In the genomic region with DNA sequence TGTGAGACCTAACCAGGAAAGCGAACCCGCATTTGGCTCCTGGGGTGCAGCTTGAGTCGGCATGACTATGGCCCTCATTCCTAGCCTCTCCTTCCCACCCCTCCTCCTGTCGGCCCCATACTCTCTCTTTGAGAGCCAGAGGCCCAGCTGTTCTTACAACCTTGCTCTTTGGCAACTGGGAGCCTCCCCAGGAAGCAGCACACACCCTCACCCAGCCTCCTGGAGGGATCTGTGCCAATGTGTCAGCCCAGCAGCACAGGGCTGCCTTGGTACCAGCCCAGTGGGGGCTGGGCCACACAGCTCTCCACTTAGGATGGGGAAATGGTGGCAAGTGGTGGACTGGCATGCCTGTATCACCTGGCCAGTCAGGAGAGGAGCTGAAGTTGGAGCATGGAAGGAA, we compare ENCODE assay signal across 12 cellular contexts.
A peak's percentile ranks its signal among the peaks of the same experiment; 100 is the strongest.
DNase-seq lines count a peak whose midpoint lies in the region; ATAC-seq and TF ChIP-seq lines count a peak whose summit lies in the region.
"Had no signal": no experiment of that assay in that cellular context is flagged by ENCODE, and none has a peak within 500 bp of the region (broad histone marks: within the 10 kb centered on the region; RNA-seq: fewer than 3 reads in every experiment).

No MANE protein-coding gene starts in this region.

- H3K9me3 ChIP-seq in HEK293 (ENCODE audit: control insufficient read depth, insufficient read depth, low read depth, low read length) (no peaks in the 10 kb centered on the region), right atrium auricular region (no peaks in the 10 kb centered on the region)
- H3K9me3 ChIP-seq: suprapubic skin had no signal

- ATAC-seq in stimulated activated memory B cell treated with anti-CD40 and anti-IgM and Interleukin-4, amounts not matched to agents 10 μg/mL and 1 μg/mL and 100 μg/mL, for 72 hours: no peak

- H3K27ac ChIP-seq in HEK293 (ENCODE audit: extremely low read depth, low read depth, low read length): 0 out of 2 replicates have a peak overlapping the region, but pooled peaks have one; percentile 22
- H3K27ac ChIP-seq in right atrium auricular region: peak overlapping the region; percentile 63 to 66
- H3K27ac ChIP-seq: KMS-11, suprapubic skin had no signal

- POLR2A ChIA-PET in HEK293 (lab: Yijun Ruan, JAX): interaction anchor here (0.6 to 1.0 kb wide), 3 partner anchors 14 to 105 kb away, joined by 3 read pairs; a partner anchor contains a TSS
- POLR2A ChIA-PET in MCF 10A (lab: Yijun Ruan, JAX): interaction anchor here (1.2 to 1.8 kb wide), 3 partner anchors 8 to 66 kb away, joined by 4 to 9 read pairs (median 4); no protein-coding TSS in a partner anchor

- no TSS peak for BruUV-seq in MCF 10A (replicated peaks; lab: Mats Ljungman, UMichigan)

- H3K4me1 Mint-ChIP-seq in MCF 10A (ENCODE audit: insufficient read depth, unreplicated experiment): peaks cover 24% of the 10 kb centered on the region
- peaks cover 20% of the 10 kb centered on the region for H3K4me1 Mint-ChIP-seq in stimulated activated memory B cell treated with anti-CD40 and anti-IgM and Interleukin-4, amounts not matched to agents 10 μg/mL and 1 μg/mL and 100 μg/mL, for 72 hours

- peaks cover 4% of the 10 kb centered on the region for H3K36me3 Mint-ChIP-seq in MCF 10A (ENCODE audit: insufficient read depth, unreplicated experiment)
- peaks cover 47% of the 10 kb centered on the region for H3K36me3 Mint-ChIP-seq in stimulated activated memory B cell treated with anti-CD40 and anti-IgM and Interleukin-4, amounts not matched to agents 10 μg/mL and 1 μg/mL and 100 μg/mL, for 72 hours

- no peak overlapping the region for H3K27ac Mint-ChIP-seq in MCF 10A (ENCODE audit: low read depth, unreplicated experiment)
- no peak overlapping the region for H3K27ac Mint-ChIP-seq in stimulated activated memory B cell treated with anti-CD40 and anti-IgM and Interleukin-4, amounts not matched to agents 10 μg/mL and 1 μg/mL and 100 μg/mL, for 72 hours

- no peaks in the 10 kb centered on the region for H3K27me3 Mint-ChIP-seq in MCF 10A (ENCODE audit: insufficient read depth, unreplicated experiment)
- no peaks in the 10 kb centered on the region for H3K27me3 Mint-ChIP-seq in stimulated activated memory B cell treated with anti-CD40 and anti-IgM and Interleukin-4, amounts not matched to agents 10 μg/mL and 1 μg/mL and 100 μg/mL, for 72 hours

- H3K4me1 ChIP-seq in HEK293 (ENCODE audit: control insufficient read depth, insufficient read depth, low read length) (peaks cover 15% of the 10 kb centered on the region), right atrium auricular region (peaks cover 0 to 30% of the 10 kb centered on the region in 2 donors)

- CTCF ChIA-PET in HEK293 (lab: Yijun Ruan, JAX): interaction anchor here (0.6 to 2.5 kb wide), 10 partner anchors 8 to 228 kb away, joined by 3 to 13 read pairs (median 4); no protein-coding TSS in a partner anchor
- CTCF ChIA-PET in MCF 10A (lab: Yijun Ruan, JAX): interaction anchor here (0.7 to 2.5 kb wide), 7 partner anchors 11 to 175 kb away, joined by 3 to 13 read pairs (median 6); no protein-coding TSS in a partner anchor

- no peaks in the 10 kb centered on the region for H3K9me3 Mint-ChIP-seq in MCF 10A (ENCODE audit: unreplicated experiment)
- no peaks in the 10 kb centered on the region for H3K9me3 Mint-ChIP-seq in stimulated activated memory B cell treated with anti-CD40 and anti-IgM and Interleukin-4, amounts not matched to agents 10 μg/mL and 1 μg/mL and 100 μg/mL, for 72 hours

- no peaks in the 10 kb centered on the region for H3K27me3 ChIP-seq in right atrium auricular region
- H3K27me3 ChIP-seq: suprapubic skin had no signal

- H3K36me3 ChIP-seq in HEK293 (ENCODE audit: control insufficient read depth in 2 of 2, insufficient read depth in 1 of 2, low read length in 2 of 2) (peaks cover 0 to 10% of the 10 kb centered on the region in 2 experiments; a peak in 1 of 3 replicates), right atrium auricular region (no peaks in the 10 kb centered on the region)
- H3K36me3 ChIP-seq: suprapubic skin had no signal

- H3K4me3 Mint-ChIP-seq in MCF 10A (ENCODE audit: unreplicated experiment): no peak overlapping the region
- no peak overlapping the region for H3K4me3 Mint-ChIP-seq in stimulated activated memory B cell treated with anti-CD40 and anti-IgM and Interleukin-4, amounts not matched to agents 10 μg/mL and 1 μg/mL and 100 μg/mL, for 72 hours

- TF ChIP-seq CTCF in HEK293 (tag by site-specific recombination; IDR thresholded peaks at IDR 0.05) (no peak), MCF 10A (IDR thresholded peaks at IDR 0.05; ENCODE audit: unreplicated experiment) (no peak), right atrium auricular region (IDR thresholded peaks at IDR 0.05) (no peak)

- intact Hi-C loops in MCF 10A (cut with micrococcal nuclease): no loop called here

- DNase-seq in MCF 10A (ENCODE audit: unreplicated experiment) (peak; percentile 85), right atrium auricular region (ENCODE audit: low spot score) (no peak), skeletal muscle cell (ENCODE audit: low read depth) (no peak), HK-2 (ENCODE audit: unreplicated experiment) (no peak), NOMO-1 (lab: John Stamatoyannopoulos, UW; ENCODE audit: unreplicated experiment in 2 of 2) (no peak)
- DNase-seq in stimulated activated CD8-positive, alpha-beta memory T cell treated with anti-CD3 and anti-CD28 coated beads, Interleukin-4, amount 100 ng/mL, for 48 hours: no peak
- DNase-seq: activated CD8-positive, alpha-beta memory T cell treated with anti-CD3 and anti-CD28 coated beads for 24 hours; stimulated activated CD4-positive, alpha-beta T cell treated with anti-CD3 and anti-CD28 coated beads, Interleukin-2, amount 100 ng/mL, for 24 hours had no signal

- no peak overlapping the region for H3K4me3 ChIP-seq in HEK293 (ENCODE audit: low read depth, low read length)
- H3K4me3 ChIP-seq in right atrium auricular region: peak overlapping the region; percentile 11 to 22
- H3K4me3 ChIP-seq in skeletal muscle cell (ENCODE audit: low read depth, low read length): peak overlapping the region; percentile 17

TF ChIP-seq in HEK293, 187 proteins besides CTCF, POLR2A, EP300 and RAD21:
- TF ChIP-seq, protein P1, sequence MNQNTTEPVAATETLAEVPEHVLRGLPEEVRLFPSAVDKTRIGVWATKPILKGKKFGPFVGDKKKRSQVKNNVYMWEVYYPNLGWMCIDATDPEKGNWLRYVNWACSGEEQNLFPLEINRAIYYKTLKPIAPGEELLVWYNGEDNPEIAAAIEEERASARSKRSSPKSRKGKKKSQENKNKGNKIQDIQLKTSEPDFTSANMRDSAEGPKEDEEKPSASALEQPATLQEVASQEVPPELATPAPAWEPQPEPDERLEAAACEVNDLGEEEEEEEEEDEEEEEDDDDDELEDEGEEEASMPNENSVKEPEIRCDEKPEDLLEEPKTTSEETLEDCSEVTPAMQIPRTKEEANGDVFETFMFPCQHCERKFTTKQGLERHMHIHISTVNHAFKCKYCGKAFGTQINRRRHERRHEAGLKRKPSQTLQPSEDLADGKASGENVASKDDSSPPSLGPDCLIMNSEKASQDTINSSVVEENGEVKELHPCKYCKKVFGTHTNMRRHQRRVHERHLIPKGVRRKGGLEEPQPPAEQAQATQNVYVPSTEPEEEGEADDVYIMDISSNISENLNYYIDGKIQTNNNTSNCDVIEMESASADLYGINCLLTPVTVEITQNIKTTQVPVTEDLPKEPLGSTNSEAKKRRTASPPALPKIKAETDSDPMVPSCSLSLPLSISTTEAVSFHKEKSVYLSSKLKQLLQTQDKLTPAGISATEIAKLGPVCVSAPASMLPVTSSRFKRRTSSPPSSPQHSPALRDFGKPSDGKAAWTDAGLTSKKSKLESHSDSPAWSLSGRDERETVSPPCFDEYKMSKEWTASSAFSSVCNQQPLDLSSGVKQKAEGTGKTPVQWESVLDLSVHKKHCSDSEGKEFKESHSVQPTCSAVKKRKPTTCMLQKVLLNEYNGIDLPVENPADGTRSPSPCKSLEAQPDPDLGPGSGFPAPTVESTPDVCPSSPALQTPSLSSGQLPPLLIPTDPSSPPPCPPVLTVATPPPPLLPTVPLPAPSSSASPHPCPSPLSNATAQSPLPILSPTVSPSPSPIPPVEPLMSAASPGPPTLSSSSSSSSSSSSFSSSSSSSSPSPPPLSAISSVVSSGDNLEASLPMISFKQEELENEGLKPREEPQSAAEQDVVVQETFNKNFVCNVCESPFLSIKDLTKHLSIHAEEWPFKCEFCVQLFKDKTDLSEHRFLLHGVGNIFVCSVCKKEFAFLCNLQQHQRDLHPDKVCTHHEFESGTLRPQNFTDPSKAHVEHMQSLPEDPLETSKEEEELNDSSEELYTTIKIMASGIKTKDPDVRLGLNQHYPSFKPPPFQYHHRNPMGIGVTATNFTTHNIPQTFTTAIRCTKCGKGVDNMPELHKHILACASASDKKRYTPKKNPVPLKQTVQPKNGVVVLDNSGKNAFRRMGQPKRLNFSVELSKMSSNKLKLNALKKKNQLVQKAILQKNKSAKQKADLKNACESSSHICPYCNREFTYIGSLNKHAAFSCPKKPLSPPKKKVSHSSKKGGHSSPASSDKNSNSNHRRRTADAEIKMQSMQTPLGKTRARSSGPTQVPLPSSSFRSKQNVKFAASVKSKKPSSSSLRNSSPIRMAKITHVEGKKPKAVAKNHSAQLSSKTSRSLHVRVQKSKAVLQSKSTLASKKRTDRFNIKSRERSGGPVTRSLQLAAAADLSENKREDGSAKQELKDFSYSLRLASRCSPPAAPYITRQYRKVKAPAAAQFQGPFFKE (tag by site-specific recombination; IDR thresholded peaks at IDR 0.05; ENCODE audit: borderline replicate concordance): no peak
- TF ChIP-seq ZNF501 (tag by site-specific recombination; IDR thresholded peaks at IDR 0.05) (no peak), ZFP41 (tag by site-specific recombination; IDR thresholded peaks at IDR 0.05; ENCODE audit: borderline replicate concordance) (no peak), GFI1B (tag by site-specific recombination; IDR thresholded peaks at IDR 0.05) (no peak), ZIC2 (tag by site-specific recombination; IDR thresholded peaks at IDR 0.05) (0 out of 2 replicates have a peak, but pooled peaks have one; percentile 15)
TF ChIP-seq in HEK293: peak in this region for 1.
